13 cellular contexts compared by ENCODE assay signal in genomic region chr13:33208290-33208990, GRCh38.
A peak's percentile ranks its signal among the peaks of the same experiment; 100 is the strongest.
DNase-seq lines count a peak whose midpoint lies in the region; ATAC-seq and TF ChIP-seq lines count a peak whose summit lies in the region.
"Had no signal": no experiment of that assay in that cellular context is flagged by ENCODE, and none has a peak within 500 bp of the region (broad histone marks: within the 10 kb centered on the region; RNA-seq: fewer than 3 reads in every experiment).

No MANE protein-coding gene starts in this region.

- ATAC-seq in GM19328 (IDR thresholded peaks at IDR 0.05; ENCODE audit: unreplicated experiment), result no peak

- no peak for TF ChIP-seq POLR2A in sigmoid colon (IDR thresholded peaks at IDR 0.05)

- H3K27ac Mint-ChIP-seq in Caco-2 (ENCODE audit: unreplicated experiment), result peak overlapping the region; percentile 80
- H3K27ac Mint-ChIP-seq: activated naive CD8-positive, alpha-beta T cell had no signal

- DNase-seq in Caco-2 (no peak), PC-9 (peak in 1 of 2 experiments; percentile 70), fibroblast of lung (ENCODE audit: low read depth in 2 of 2) (no peak), sigmoid colon (no peak), AG08395 (ENCODE audit: low spot score) (no peak)
- DNase-seq in stimulated activated CD4-positive, alpha-beta T cell treated with anti-CD3 and anti-CD28 coated beads, Interleukin-2, amount 100 ng/mL, for 48 hours, result no peak
- DNase-seq in activated T-cell treated with anti-CD3 and anti-CD28 coated beads, Interleukin-2, amount 50 U/mL, for 1 hour, result no peak
- DNase-seq: cortex of kidney, H9, NCI-H1048 had no signal

- no peaks in the 10 kb centered on the region for H3K36me3 ChIP-seq in Caco-2 (ENCODE audit: control insufficient read depth, insufficient read depth, low read length)
- 0 out of 2 replicates have a peak, but pooled peaks cover 3% of the 10 kb centered on the region for H3K36me3 ChIP-seq in PC-9 (ENCODE audit: low read depth)
- no peaks in the 10 kb centered on the region for H3K36me3 ChIP-seq in fibroblast of lung (ENCODE audit: control insufficient read depth, insufficient read depth, low read length)
- no peaks in the 10 kb centered on the region for H3K36me3 ChIP-seq in sigmoid colon

- H3K36me3 Mint-ChIP-seq in Caco-2 (ENCODE audit: insufficient read depth, unreplicated experiment), result no peaks in the 10 kb centered on the region
- H3K36me3 Mint-ChIP-seq: activated naive CD8-positive, alpha-beta T cell had no signal

- no peak for TF ChIP-seq EP300 in sigmoid colon (IDR thresholded peaks at IDR 0.05)

- H3K9me3 ChIP-seq in Caco-2, result no peaks in the 10 kb centered on the region
- H3K9me3 ChIP-seq in PC-9 (ENCODE audit: insufficient read depth, low read depth), result no peaks in the 10 kb centered on the region
- no peaks in the 10 kb centered on the region for H3K9me3 ChIP-seq in fibroblast of lung (ENCODE audit: control insufficient read depth, insufficient read depth, low read depth, low read length)
- H3K9me3 ChIP-seq in sigmoid colon, result no peaks in the 10 kb centered on the region
- H3K9me3 ChIP-seq: SJCRH30 had no signal

- peaks cover 11% of the 10 kb centered on the region; the same call in 1 of the 2 replicates for H3F3A ChIP-seq in PC-9 (ENCODE audit: insufficient read depth, low read depth)

- CTCF ChIA-PET in Caco-2 (lab: Charles Lee), result no interaction called here
- CTCF ChIA-PET in PC-9 (lab: Charles Lee), result no interaction called here

- no peaks in the 10 kb centered on the region for H3K27me3 Mint-ChIP-seq in Caco-2 (ENCODE audit: insufficient read depth, unreplicated experiment)

- H3K4me2 ChIP-seq in PC-9 (no peak overlapping the region; the same call in 1 of the 2 replicates), fibroblast of lung (ENCODE audit: extremely low read depth, insufficient read depth, low read length) (no peak overlapping the region)

- H3K9me3 Mint-ChIP-seq in Caco-2 (ENCODE audit: unreplicated experiment), result no peaks in the 10 kb centered on the region
- H3K9me3 Mint-ChIP-seq: H9 had no signal

- H3K27me3 ChIP-seq in Caco-2 (replicated peaks; ENCODE audit: control insufficient read depth, insufficient read depth, low read length) (no peaks in the 10 kb centered on the region), PC-9 (ENCODE audit: insufficient read depth, low read depth) (no peaks in the 10 kb centered on the region), fibroblast of lung (ENCODE audit: control insufficient read depth, insufficient read depth, low read length) (no peaks in the 10 kb centered on the region), sigmoid colon (no peaks in the 10 kb centered on the region)
- H3K27me3 ChIP-seq: SJCRH30 had no signal

- TF ChIP-seq CTCF in Caco-2 (IDR thresholded peaks at IDR 0.05; ENCODE audit: insufficient read depth in 1 of 2, low read depth in 1 of 2, low read length in 1 of 2, severe bottlenecking in 1 of 2, unreplicated experiment in 1 of 2) (no peak), PC-9 (conservative IDR thresholded peaks at IDR 0.05) (no peak), fibroblast of lung (conservative IDR thresholded peaks at IDR 0.05 in 1 of 2, IDR thresholded peaks at IDR 0.05 in 1 of 2; ENCODE audit: low read depth in 1 of 2, low read length in 2 of 2) (no peak), sigmoid colon (IDR thresholded peaks at IDR 0.05) (no peak)

- WGBS in sigmoid colon, 2 donors, result 69 to 78% methylated on average over 5 of the region's 5 CpGs

- H3K4me3 ChIP-seq in Caco-2 (ENCODE audit: low read depth, low read length) (no peak overlapping the region), PC-9 (no peak overlapping the region), fibroblast of lung (replicated peaks in 1 of 4; ENCODE audit: control extremely low read depth in 1 of 4, insufficient read depth in 1 of 4, low read depth in 3 of 4, low read length in 4 of 4) (no peak overlapping the region), sigmoid colon (no peak overlapping the region)
- H3K4me3 ChIP-seq: SJCRH30 had no signal

- intact Hi-C loops in Caco-2 (cut with micrococcal nuclease; ENCODE audit: unreplicated experiment) (no loop called here), PC-9 (cut with micrococcal nuclease; ENCODE audit: unreplicated experiment) (no loop called here), sigmoid colon (cut with DNase I) (loop anchor here (5.0 kb wide), 4 partner anchors 64 to 621 kb away; partner anchors contain the start of gene PDS5B)

- H3K4me1 ChIP-seq in Caco-2, result peaks cover 51% of the 10 kb centered on the region
- H3K4me1 ChIP-seq in PC-9 (replicated peaks; ENCODE audit: insufficient read depth), result peaks cover 25% of the 10 kb centered on the region
- peaks cover 27% of the 10 kb centered on the region for H3K4me1 ChIP-seq in fibroblast of lung (ENCODE audit: control insufficient read depth, extremely low read depth, insufficient read depth, low read length)
- peaks cover 0 to 67% (median 52%) of the 10 kb centered on the region in 4 donors for H3K4me1 ChIP-seq in sigmoid colon

- H3K9me2 ChIP-seq in PC-9 (ENCODE audit: insufficient read depth), result no peaks in the 10 kb centered on the region

- no peak overlapping the region for H3K4me3 Mint-ChIP-seq in Caco-2 (ENCODE audit: unreplicated experiment)
- H3K4me3 Mint-ChIP-seq: activated naive CD8-positive, alpha-beta T cell; H9 had no signal

- H3K27ac ChIP-seq in PC-9 (peak overlapping the region; percentile 64), fibroblast of lung (ENCODE audit: insufficient read depth, low read length) (peak overlapping the region; percentile 71), sigmoid colon (peak overlapping the region; percentile 83 to 88 (median 84))
- H3K27ac ChIP-seq: SJCRH30 had no signal

- H2AFZ ChIP-seq in PC-9, result no peak overlapping the region
- no peak overlapping the region for H2AFZ ChIP-seq in fibroblast of lung (ENCODE audit: low read length)

- H4K20me1 ChIP-seq in PC-9 (ENCODE audit: insufficient read depth) (no peaks in the 10 kb centered on the region), fibroblast of lung (ENCODE audit: control insufficient read depth, extremely low read depth, insufficient read depth, low read length) (no peaks in the 10 kb centered on the region)

- H3K4me1 Mint-ChIP-seq in Caco-2 (ENCODE audit: low read depth, unreplicated experiment), result peaks cover 49% of the 10 kb centered on the region

- BruUV-seq in Caco-2 (replicated peaks; lab: Mats Ljungman, UMichigan) (no TSS peak), PC-9 (replicated peaks; lab: Mats Ljungman, UMichigan) (no TSS peak)

- POLR2A ChIA-PET in Caco-2 (lab: Charles Lee), result interaction anchor here (0.6 to 1.1 kb wide), 2 partner anchors 9 to 168 kb away, joined by 3 to 4 read pairs; no protein-coding TSS in a partner anchor
- POLR2A ChIA-PET in PC-9 (lab: Charles Lee; ENCODE audit: unreplicated experiment), result no interaction called here

- H3K9ac ChIP-seq in fibroblast of lung (ENCODE audit: insufficient read depth, low read length), result no peak overlapping the region

- H3K79me2 ChIP-seq in PC-9 (ENCODE audit: low read depth) (peaks cover 15% of the 10 kb centered on the region; the same call in 1 of the 2 replicates), fibroblast of lung (ENCODE audit: control insufficient read depth, insufficient read depth, low read length) (peaks cover 94% of the 10 kb centered on the region)
